In genomic region chr10:102450374-102451104, GRCh38 we compare ENCODE assay signal across 8 cellular contexts. TPM values are rescaled to one million over a fixed set of nuclear protein-coding genes. Genes with fewer than 3 reads are reported as not detected.
DNase-seq lines count a peak whose midpoint lies in the region; ATAC-seq and TF ChIP-seq lines count a peak whose summit lies in the region.

No MANE protein-coding gene starts in this region.

- intact Hi-C loops in activated CD4-positive, alpha-beta memory T cell treated with anti-CD3 and anti-CD28 coated beads for 36 hours (cut with micrococcal nuclease): loop anchor here (1.0 to 10.0 kb wide), 5 partner anchors 29 to 744 kb away; partner anchors contain the start of genes ACTR1A and NT5C2

- TF ChIP-seq CTCF in lung (IDR thresholded peaks at IDR 0.05; ENCODE audit: control extremely low read depth, extremely low read depth): no peak

- H3K27me3 Mint-ChIP-seq in activated CD4-positive, alpha-beta memory T cell treated with anti-CD3 and anti-CD28 coated beads for 36 hours: no peaks in the 10 kb centered on the region

- peak in 12 of 14 donors; percentile 28 to 87 (median 60) for DNase-seq in C1 segment of cervical spinal cord (lab: John Stamatoyannopoulos, UW)
- peak; percentile 93 for DNase-seq in NCI-H748 (lab: John Stamatoyannopoulos, UW; ENCODE audit: unreplicated experiment)
- peak; percentile 90 for DNase-seq in activated CD4-positive, alpha-beta memory T cell treated with anti-CD3 and anti-CD28 coated beads for 36 hours
- DNase-seq in ecto neural progenitor cell (ENCODE audit: low spot score): peak; percentile 80
- peak; percentile 80 for DNase-seq in lung (ENCODE audit: low spot score)
- peak; percentile 59 to 81 (median 74) for DNase-seq in stimulated activated CD4-positive, alpha-beta T cell treated with anti-CD3 and anti-CD28 coated beads, TNF-alpha, amount 100 ng/mL, for 24 hours (ENCODE audit: low read depth in 3 of 3)

- no peaks in the 10 kb centered on the region for H3K9me3 ChIP-seq in lung (ENCODE audit: control insufficient read depth in 2 of 2, insufficient read depth in 1 of 2, low read length in 1 of 2)

- peak overlapping the region; percentile 63 to 95 for H3K27ac ChIP-seq in lung (ENCODE audit: low read depth in 1 of 2, low read length in 1 of 2)

- H3K9me3 Mint-ChIP-seq in activated CD4-positive, alpha-beta memory T cell treated with anti-CD3 and anti-CD28 coated beads for 36 hours: no peaks in the 10 kb centered on the region

- POLR2A ChIA-PET in activated CD4-positive, alpha-beta memory T cell treated with anti-CD3 and anti-CD28 coated beads for 36 hours (lab: Charles Lee): interaction anchor here (0.6 to 4.9 kb wide), 11 partner anchors 10 to 194 kb away, joined by 3 to 36 read pairs (median 7); partner anchors contain the start of genes CUEDC2, FBXL15 and NFKB2

- WGBS in lung, 2 donors: 0% methylated on average over 59 to 104 of the region's 104 CpGs

- H3K27me3 ChIP-seq in lung (ENCODE audit: control insufficient read depth, insufficient read depth): no peaks in the 10 kb centered on the region

- peak overlapping the region; percentile 94 for H3K4me3 Mint-ChIP-seq in activated CD4-positive, alpha-beta memory T cell treated with anti-CD3 and anti-CD28 coated beads for 36 hours

- peaks cover 13% of the 10 kb centered on the region for H3K36me3 Mint-ChIP-seq in activated CD4-positive, alpha-beta memory T cell treated with anti-CD3 and anti-CD28 coated beads for 36 hours

- H3K36me3 ChIP-seq in lung (ENCODE audit: control insufficient read depth in 2 of 2, insufficient read depth in 2 of 2, low read length in 2 of 2): no peaks in the 10 kb centered on the region

- CTCF ChIA-PET in activated CD4-positive, alpha-beta memory T cell treated with anti-CD3 and anti-CD28 coated beads for 36 hours (lab: Charles Lee): interaction anchor here (0.6 to 4.7 kb wide), 18 partner anchors 11 to 220 kb away, joined by 3 to 22 read pairs (median 4); partner anchors contain the start of genes CUEDC2, FBXL15, NFKB2 and SUFU

- ATAC-seq in GM19324 (IDR thresholded peaks at IDR 0.05; ENCODE audit: low FRiP score, unreplicated experiment) (peak; percentile 87), HG03442 (IDR thresholded peaks at IDR 0.05; ENCODE audit: unreplicated experiment) (peak; percentile 68), lung (ENCODE audit: insufficient read depth, low FRiP score) (peak; percentile 85)

- peak overlapping the region; percentile 94 for H3K27ac Mint-ChIP-seq in activated CD4-positive, alpha-beta memory T cell treated with anti-CD3 and anti-CD28 coated beads for 36 hours

- H3K4me1 ChIP-seq in lung (ENCODE audit: control insufficient read depth in 2 of 2, insufficient read depth in 2 of 2, low read length in 2 of 2): peaks cover 0 to 9% of the 10 kb centered on the region in 2 donors

- H3K4me3 ChIP-seq in lung: peak overlapping the region; percentile 90

- peaks cover 35% of the 10 kb centered on the region for H3K4me1 Mint-ChIP-seq in activated CD4-positive, alpha-beta memory T cell treated with anti-CD3 and anti-CD28 coated beads for 36 hours (ENCODE audit: low read depth)

RNA-seq across cellular contexts. Expression of gene C10orf95, which starts 0.8 kb away (rescaled TPM):
- total RNA-seq in activated CD4-positive, alpha-beta memory T cell treated with anti-CD3 and anti-CD28 coated beads for 36 hours: under 1 TPM; 0.19 to 0.48 TPM
- 10 to 100 TPM in 1 of 2 donors, 1 to 10 TPM in 1; 6.0 to 20.4 TPM for total RNA-seq in lung
- polyA plus RNA-seq in lung: 1 to 10 TPM; 3.9 to 6.4 TPM

RNA-seq across cellular contexts. Expression of gene CUEDC2, which starts 18.2 kb away (rescaled TPM):
- total RNA-seq in activated CD4-positive, alpha-beta memory T cell treated with anti-CD3 and anti-CD28 coated beads for 36 hours: 10 to 100 TPM; 68.6 to 68.9 TPM
- total RNA-seq in lung: 10 to 100 TPM; 33.4 to 46.0 TPM
- polyA plus RNA-seq in lung: 10 to 100 TPM; 42.1 to 63.8 TPM

RNA-seq across cellular contexts. Expression of gene FBXL15, which starts 29.9 kb away (rescaled TPM):
- 10 to 100 TPM; 10.8 to 11.4 TPM for total RNA-seq in activated CD4-positive, alpha-beta memory T cell treated with anti-CD3 and anti-CD28 coated beads for 36 hours
- total RNA-seq in lung: 10 to 100 TPM in 1 of 2 donors, 1 to 10 TPM in 1; 9.4 to 23.6 TPM
- 10 to 100 TPM; 13.7 to 40.4 TPM for polyA plus RNA-seq in lung

RNA-seq across cellular contexts. Expression of gene PSD, which starts 32.0 kb away (rescaled TPM):
- total RNA-seq in activated CD4-positive, alpha-beta memory T cell treated with anti-CD3 and anti-CD28 coated beads for 36 hours: 1 to 10 TPM; 4.2 to 4.4 TPM
- 1 to 10 TPM; 4.6 to 5.3 TPM for total RNA-seq in lung
- 1 to 10 TPM; 1.1 to 1.9 TPM for polyA plus RNA-seq in lung

RNA-seq across cellular contexts. Expression of gene ACTR1A, which starts 52.0 kb away (rescaled TPM):
- 10 to 100 TPM; 56.9 to 62.2 TPM for total RNA-seq in activated CD4-positive, alpha-beta memory T cell treated with anti-CD3 and anti-CD28 coated beads for 36 hours
- 10 to 100 TPM; 88.9 to 96.0 TPM for total RNA-seq in lung
- polyA plus RNA-seq in lung: 10 to 100 TPM; 72.0 to 79.7 TPM

Comparison
In these comparisons a context has a peak if more than half of its experiments do, and no peak if none do; other contexts are left out.
1. Peak in every context shown above with its lines: DNase-seq, ATAC-seq, H3K4me3 ChIP-seq and H3K27ac ChIP-seq.
2. RNA of gene C10orf95, which starts 0.8 kb away (total RNA-seq): 6.0 to 20.4 TPM in lung; 0.19 to 0.48 TPM in activated CD4-positive, alpha-beta memory T cell treated with anti-CD3 and anti-CD28 coated beads for 36 hours; every median in the first group is over 4 times any median in the second.